ENCODE assay signal across 8 cellular contexts in genomic region chr5:176812269-176813259, GRCh38. TPM values are rescaled to one million over a fixed set of nuclear protein-coding genes. Genes with fewer than 3 reads are reported as not detected.
DNase-seq lines count a peak whose midpoint lies in the region; ATAC-seq and TF ChIP-seq lines count a peak whose summit lies in the region.

No MANE protein-coding gene starts in this region.

- H3F3A ChIP-seq in DOHH2 (ENCODE audit: control insufficient read depth, insufficient read depth), result no peaks in the 10 kb centered on the region

- DNase-seq in HuH-7.5 (ENCODE audit: low spot score) (peak; percentile 94), astrocyte of the cerebellum (ENCODE audit: low read depth) (no peak), lower leg skin (ENCODE audit: low spot score in 2 of 2) (no peak)
- no peak for DNase-seq in naive thymus-derived CD4-positive, alpha-beta T cell

- no peak overlapping the region for H3K4me3 ChIP-seq in DOHH2 (ENCODE audit: low read length)
- no peak overlapping the region for H3K4me3 ChIP-seq in astrocyte of the cerebellum (ENCODE audit: low read depth, low read length)
- no peak overlapping the region for H3K4me3 ChIP-seq in naive thymus-derived CD4-positive, alpha-beta T cell (ENCODE audit: low read length)
- H3K4me3 ChIP-seq in lower leg skin (ENCODE audit: low read depth, poor library complexity, severe bottlenecking), result no peak overlapping the region

- H3K9me3 Mint-ChIP-seq in naive thymus-derived CD4-positive, alpha-beta T cell, result peaks cover 0 to 1% (median 0%) of the 10 kb centered on the region in 11 donors

- no peak overlapping the region for H3K27ac ChIP-seq in DOHH2 (ENCODE audit: low read depth, low read length)
- no peak overlapping the region for H3K27ac ChIP-seq in naive thymus-derived CD4-positive, alpha-beta T cell (ENCODE audit: low read depth, low read length)

- H3K79me2 ChIP-seq in DOHH2 (ENCODE audit: control insufficient read depth, low read length), result no peaks in the 10 kb centered on the region

- CTCF ChIA-PET in naive thymus-derived CD4-positive, alpha-beta T cell (lab: Charles Lee), result no interaction called here

- H3K9me2 ChIP-seq in DOHH2 (replicated peaks; ENCODE audit: control insufficient read depth, low read length), result no peaks in the 10 kb centered on the region

- H3K36me3 Mint-ChIP-seq in naive thymus-derived CD4-positive, alpha-beta T cell, result no peaks in the 10 kb centered on the region

- peaks cover 61 to 78% (median 67%) of the 10 kb centered on the region in 5 donors for H3K27me3 Mint-ChIP-seq in naive thymus-derived CD4-positive, alpha-beta T cell

- no peaks in the 10 kb centered on the region for H3K9me3 ChIP-seq in DOHH2 (ENCODE audit: control insufficient read depth, insufficient read depth, low read length)
- no peaks in the 10 kb centered on the region for H3K9me3 ChIP-seq in naive thymus-derived CD4-positive, alpha-beta T cell (ENCODE audit: control insufficient read depth in 2 of 3, low read length in 3 of 3)

- H3K4me2 ChIP-seq in DOHH2 (ENCODE audit: low read length), result no peak overlapping the region

- in situ Hi-C loops in astrocyte of the cerebellum (cut with HindIII; ENCODE audit: low sequenced_read_pairs), result no loop called here

- ATAC-seq in naive thymus-derived CD4-positive, alpha-beta T cell, result no peak
- ATAC-seq in GM19324 (IDR thresholded peaks at IDR 0.05; ENCODE audit: low FRiP score, unreplicated experiment) (no peak), HG03565 (IDR thresholded peaks at IDR 0.05; ENCODE audit: unreplicated experiment) (no peak), HG03025 (IDR thresholded peaks at IDR 0.05; ENCODE audit: low FRiP score, unreplicated experiment) (no peak)

- H3K27me3 ChIP-seq in DOHH2 (ENCODE audit: control insufficient read depth, low read length), result peaks cover 55% of the 10 kb centered on the region
- H3K27me3 ChIP-seq in naive thymus-derived CD4-positive, alpha-beta T cell (ENCODE audit: control insufficient read depth in 2 of 2, insufficient read depth in 2 of 2, low read length in 2 of 2), result peaks cover 0 to 4% of the 10 kb centered on the region in 2 donors

- H3K4me3 Mint-ChIP-seq in naive thymus-derived CD4-positive, alpha-beta T cell, result peak overlapping the region in 7 of 10 donors; percentile 1 to 90 (median 70)

- POLR2A ChIA-PET in naive thymus-derived CD4-positive, alpha-beta T cell (lab: Charles Lee), result no interaction called here

- no peaks in the 10 kb centered on the region for H3K36me3 ChIP-seq in DOHH2 (ENCODE audit: control insufficient read depth, low read length)
- no peaks in the 10 kb centered on the region for H3K36me3 ChIP-seq in naive thymus-derived CD4-positive, alpha-beta T cell (ENCODE audit: control insufficient read depth in 2 of 3, insufficient read depth in 3 of 3, low read length in 3 of 3)

- no peak for TF ChIP-seq POLR2A in lower leg skin (IDR thresholded peaks at IDR 0.05)

- intact Hi-C loops in naive thymus-derived CD4-positive, alpha-beta T cell (cut with micrococcal nuclease), result loop anchor here (2.0 to 5.0 kb wide), 2 partner anchors 146 to 155 kb away; no protein-coding TSS in a partner anchor
- intact Hi-C loops in lower leg skin (cut with DNase I; ENCODE audit: low total_unique reads), result no loop called here

- H3K4me1 ChIP-seq in DOHH2 (ENCODE audit: control insufficient read depth, low read length), result peaks cover 7% of the 10 kb centered on the region; the same call in 1 of the 2 replicates
- peaks cover 0 to 6% of the 10 kb centered on the region in 2 donors for H3K4me1 ChIP-seq in naive thymus-derived CD4-positive, alpha-beta T cell (ENCODE audit: control insufficient read depth in 2 of 2, insufficient read depth in 2 of 2, low read length in 2 of 2)

- H3K4me1 Mint-ChIP-seq in naive thymus-derived CD4-positive, alpha-beta T cell, result peaks cover 7 to 20% (median 15%) of the 10 kb centered on the region in 7 donors

- peak; percentile 54 for TF ChIP-seq CTCF in DOHH2 (IDR thresholded peaks at IDR 0.05; ENCODE audit: low read depth, low read length, poor library complexity, severe bottlenecking)
- peak; percentile 67 for TF ChIP-seq CTCF in astrocyte of the cerebellum (IDR thresholded peaks at IDR 0.05; ENCODE audit: low read depth, low read length, missing control alignments)
- no peak for TF ChIP-seq CTCF in lower leg skin (IDR thresholded peaks at IDR 0.05)

- H3K27ac Mint-ChIP-seq in naive thymus-derived CD4-positive, alpha-beta T cell, result no peak overlapping the region

- no peaks in the 10 kb centered on the region for H4K20me1 ChIP-seq in DOHH2 (ENCODE audit: control insufficient read depth, insufficient read depth, low read depth, low read length)

- 39 to 45% methylated on average over 30 to 33 of the region's 37 CpGs for WGBS in lower leg skin, 2 donors

RNA-seq across cellular contexts. Expression of gene UNC5A, which starts 2.2 kb away (rescaled TPM):
- total RNA-seq in naive thymus-derived CD4-positive, alpha-beta T cell, result not detected
- polyA plus RNA-seq in naive thymus-derived CD4-positive, alpha-beta T cell, result not detected
- total RNA-seq in lower leg skin, result under 1 TPM in 3 of 4 donors, not detected in 1; 0.13 to 0.25 (median 0.23) TPM

Comparison
In these comparisons a context has a peak if more than half of its experiments do, and no peak if none do; other contexts are left out.
1. CTCF ChIP-seq: peak in DOHH2 (single experiment) and astrocyte of the cerebellum (single experiment); none in lower leg skin (0 of 3).